ENCODE assay signal across 16 cellular contexts in the genomic region with DNA sequence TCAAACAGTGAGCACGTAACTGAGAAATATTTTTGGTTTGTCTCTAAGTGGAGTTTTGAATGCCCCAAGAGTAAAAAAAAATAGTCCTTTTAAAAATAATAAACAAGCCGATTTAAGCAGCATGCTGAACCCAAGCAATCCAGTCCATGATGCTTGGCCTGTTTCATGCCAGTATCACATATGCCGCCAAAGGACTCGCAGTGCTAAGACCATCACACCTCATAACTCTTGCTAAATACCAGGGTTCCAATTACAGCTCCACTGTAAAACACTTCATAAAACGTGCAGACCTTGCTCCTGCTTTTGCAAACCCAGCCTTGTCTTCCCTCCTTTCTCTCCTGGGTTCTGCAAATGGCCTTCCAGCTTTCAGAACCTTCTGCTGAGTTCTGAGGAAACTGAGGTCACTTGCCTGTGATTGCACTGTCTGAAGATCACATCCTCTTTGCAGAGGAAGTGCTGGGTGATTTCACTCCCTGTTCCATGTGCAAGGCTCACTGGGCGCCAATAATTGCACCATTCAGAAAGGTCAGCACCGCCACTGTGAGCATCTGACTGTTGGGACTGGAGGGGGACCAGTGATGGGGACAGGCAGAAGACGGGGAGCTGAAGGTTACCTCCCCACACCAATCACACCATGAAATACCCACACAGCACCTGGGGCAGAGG.
DNase-seq lines count a peak whose midpoint lies in the region; ATAC-seq, FAIRE-seq and TF ChIP-seq lines count a peak whose summit lies in the region.
"Had no signal": no experiment of that assay in that cellular context is flagged by ENCODE, and none has a peak within 500 bp of the region (broad histone marks: within the 10 kb centered on the region; RNA-seq: fewer than 3 reads in every experiment).

No MANE protein-coding gene starts in this region.

- H3K36me3 ChIP-seq in neutrophil, result no peaks in the 10 kb centered on the region
- H3K36me3 ChIP-seq: ovary, suprapubic skin had no signal

- peaks cover 10 to 11% of the 10 kb centered on the region in 2 experiments for H3K4me1 ChIP-seq in neutrophil (ENCODE audit: control insufficient read depth in 1 of 2, insufficient read depth in 1 of 2, low read depth in 1 of 2, low read length in 1 of 2)

- H3K27me3 ChIP-seq in neutrophil, result no peaks in the 10 kb centered on the region
- H3K27me3 ChIP-seq: ovary, suprapubic skin had no signal

- no peak overlapping the region for H3K4me3 ChIP-seq in neutrophil (ENCODE audit: low read depth in 1 of 2, low read length in 1 of 2)
- H3K4me3 ChIP-seq: ovary, suprapubic skin had no signal

- peak; percentile 45 for ATAC-seq in HG02885 (IDR thresholded peaks at IDR 0.05; ENCODE audit: poor library complexity, unreplicated experiment)

- no peaks in the 10 kb centered on the region for H3K9me3 ChIP-seq in neutrophil
- H3K9me3 ChIP-seq: ovary, suprapubic skin had no signal

- no peak for FAIRE-seq in RCC 7860 (lab: Jason Lieb, UNC)
- FAIRE-seq: A204.1 had no signal

- H3K27ac ChIP-seq in neutrophil, result peak overlapping the region; percentile 23
- H3K27ac ChIP-seq: ovary, suprapubic skin had no signal

- no peak for TF ChIP-seq CTCF in neutrophil (IDR thresholded peaks at IDR 0.05)

- peak; percentile 28 for DNase-seq in NCI-H82 (lab: John Stamatoyannopoulos, UW)
- no peak for DNase-seq in NCI-H82 treated with DMSO at 0.1 percent for 48 hours (lab: John Stamatoyannopoulos, UW; ENCODE audit: unreplicated experiment)
- peak; percentile 25 for DNase-seq in globus pallidus (ENCODE audit: low spot score)
- no peak for DNase-seq in DMS114 treated with DMSO at 0.1 percent for 48 hours (lab: John Stamatoyannopoulos, UW; ENCODE audit: unreplicated experiment)
- no peak for DNase-seq in RCC 7860 (ENCODE audit: low spot score)
- DNase-seq in RPMI8226, result no peak
- DNase-seq: activated CD4-positive, alpha-beta memory T cell treated with anti-CD3 and anti-CD28 coated beads, Interleukin-2, amount 10 ng/mL, durations not matched to agents 7 days and 5 days; activated effector memory CD4-positive, alpha-beta T cell treated with anti-CD3 and anti-CD28 coated beads, Interleukin-2, amount 50 U/mL, for 16 hours; HFFc6; NCI-H1105 treated with DMSO at 0.1 percent for 48 hours; ovary; T1000 had no signal

Comparison
In these comparisons a context has a peak if more than half of its experiments do, and no peak if none do; other contexts are left out.
1. DNase-seq: peak in NCI-H82 (single experiment) and globus pallidus (single experiment); none in NCI-H82 treated with DMSO at 0.1 percent for 48 hours (single experiment), DMS114 treated with DMSO at 0.1 percent for 48 hours (single experiment), RCC 7860 (single experiment) and RPMI8226 (single experiment).